Comparison of ENCODE assay signal across 23 cellular contexts in the genomic region with DNA sequence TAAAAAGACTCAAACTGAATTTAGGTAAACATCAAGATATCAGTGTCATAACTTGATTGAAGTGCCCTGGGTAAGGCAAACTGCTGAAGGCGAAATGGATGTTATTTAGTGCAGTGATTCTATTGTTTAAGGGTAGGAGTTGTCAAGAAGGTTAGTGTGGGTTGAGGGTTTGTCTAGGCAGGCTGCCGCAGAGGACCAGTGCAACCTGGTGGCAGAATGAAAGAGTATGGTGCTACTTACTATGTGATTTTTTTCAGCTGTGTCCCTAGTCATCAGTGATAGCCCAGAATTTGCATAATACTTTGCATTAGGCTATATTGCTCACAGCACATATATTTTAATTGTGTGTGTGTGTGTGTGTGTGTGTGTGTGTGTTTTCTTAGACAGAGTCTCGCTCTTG.
DNase-seq lines count a peak whose midpoint lies in the region; ATAC-seq, FAIRE-seq and TF ChIP-seq lines count a peak whose summit lies in the region.
"Had no signal": no experiment of that assay in that cellular context is flagged by ENCODE, and none has a peak within 500 bp of the region (broad histone marks: within the 10 kb centered on the region; RNA-seq: fewer than 3 reads in every experiment).

No MANE protein-coding gene starts in this region.

- no peaks in the 10 kb centered on the region for H3K9me3 ChIP-seq in IMR-90 (ENCODE audit: control insufficient read depth, insufficient read depth, low read length)
- no peaks in the 10 kb centered on the region for H3K9me3 ChIP-seq in endodermal cell (ENCODE audit: control insufficient read depth, low read length)
- H3K9me3 ChIP-seq in HepG2 (ENCODE audit: low read length): no peaks in the 10 kb centered on the region
- H3K9me3 ChIP-seq in adrenal gland (replicated peaks in 1 of 3): no peaks in the 10 kb centered on the region
- H3K9me3 ChIP-seq: BE2C, HAP-1 had no signal

- no peak overlapping the region for H4K91ac ChIP-seq in IMR-90 (ENCODE audit: insufficient read depth, low read depth, low read length)

- H3K27ac ChIP-seq in IMR-90 (ENCODE audit: insufficient read depth, low read length): no peak overlapping the region
- no peak overlapping the region for H3K27ac ChIP-seq in endodermal cell (ENCODE audit: low read depth, low read length)
- no peak overlapping the region for H3K27ac ChIP-seq in HepG2 (ENCODE audit: extremely low read length, insufficient read depth, low read length)
- H3K27ac ChIP-seq in adrenal gland: no peak overlapping the region
- H3K27ac ChIP-seq: HL-60 had no signal

- dilution Hi-C loops in IMR-90 (cut with HindIII; ENCODE audit: low sequenced_read_pairs, unreplicated experiment): no loop called here

- no peak overlapping the region for H4K5ac ChIP-seq in IMR-90 (ENCODE audit: low read depth, low read length)

- no peak overlapping the region for H3K27ac Mint-ChIP-seq in endodermal cell
- H3K27ac Mint-ChIP-seq: CD4-positive, CD25-positive, alpha-beta regulatory T cell had no signal

- H3K4me3 Mint-ChIP-seq in endodermal cell: no peak overlapping the region
- H3K4me3 Mint-ChIP-seq: CD4-positive, CD25-positive, alpha-beta regulatory T cell had no signal

- no peak overlapping the region for H3K23ac ChIP-seq in IMR-90 (ENCODE audit: low read depth, low read length)

- H3K14ac ChIP-seq in IMR-90 (replicated peaks; ENCODE audit: low read depth, low read length): no peak overlapping the region

- H3K79me2 ChIP-seq in HepG2 (ENCODE audit: insufficient read depth, low read length): no peaks in the 10 kb centered on the region

- in situ Hi-C loops in IMR-90 (cut with MboI; ENCODE audit: low sequenced_read_pairs): no loop called here
- in situ Hi-C loops in HepG2 (cut with HindIII; ENCODE audit: extremely low pct_ligation_motif_present, low pct_unique_long_range_greater_than_20kb): no loop called here

- no peak overlapping the region for H3K56ac ChIP-seq in IMR-90 (ENCODE audit: extremely low read depth, insufficient read depth, low read length)

- H3K4me3 ChIP-seq in IMR-90 (ENCODE audit: insufficient read depth, low read depth, low read length): no peak overlapping the region
- H3K4me3 ChIP-seq in endodermal cell (ENCODE audit: low read length): no peak overlapping the region
- no peak overlapping the region for H3K4me3 ChIP-seq in HepG2 (replicated peaks in 1 of 3; ENCODE audit: insufficient read depth in 1 of 3, low read depth in 2 of 3, low read length in 3 of 3)
- H3K4me3 ChIP-seq in adrenal gland: no peak overlapping the region
- H3K4me3 ChIP-seq: HAP-1 had no signal

- WGBS in IMR-90 (ENCODE audit: extremely low coverage in 2 of 2, insufficient read length in 1 of 2), 2 experiments: no CpG with 5 or more reads among the region's 3 CpGs
- 95 to 100% methylated on average over 1 to 3 of the region's 3 CpGs for WGBS in endodermal cell (ENCODE audit: insufficient coverage in 1 of 2, insufficient read length in 1 of 2), 2 experiments
- 62% methylated on average over 3 of the region's 3 CpGs for WGBS in HepG2 (ENCODE audit: low lambda C conversion rate)
- 89 to 96% (median 91%) methylated on average over 3 of the region's 3 CpGs for WGBS in adrenal gland, 4 donors

- intact Hi-C loops in IMR-90 (cut with micrococcal nuclease) (no loop called here), HepG2 (cut with micrococcal nuclease; ENCODE audit: unreplicated experiment) (loop anchor here (1.0 kb wide), 1 partner anchor 405 kb away; no protein-coding TSS in a partner anchor), adrenal gland (cut with DNase I) (no loop called here)

- POLR2A ChIA-PET in IMR-90 (lab: Charles Lee; ENCODE audit: unreplicated experiment) (no interaction called here), HepG2 (lab: Yijun Ruan, JAX) (no interaction called here)

- H3K4me2 ChIP-seq in IMR-90 (ENCODE audit: low read depth, low read length) (no peak overlapping the region), HepG2 (ENCODE audit: low read depth, low read length) (no peak overlapping the region)

- no peak for FAIRE-seq in HepG2 (lab: Jason Lieb, UNC)
- FAIRE-seq: GM12891 had no signal

- ATAC-seq in IMR-90 (ENCODE audit: low read depth) (no peak), HepG2 (peak; percentile 71), GM21576 (IDR thresholded peaks at IDR 0.05; ENCODE audit: unreplicated experiment) (no peak)

- H3K36me3 ChIP-seq in IMR-90 (ENCODE audit: control insufficient read depth, insufficient read depth, low read length) (no peaks in the 10 kb centered on the region), endodermal cell (ENCODE audit: control insufficient read depth, insufficient read depth, low read length) (no peaks in the 10 kb centered on the region), HepG2 (replicated peaks in 1 of 2; ENCODE audit: control insufficient read depth in 1 of 2, insufficient read depth in 2 of 2, low read length in 2 of 2) (no peaks in the 10 kb centered on the region), adrenal gland (replicated peaks in 1 of 2) (no peaks in the 10 kb centered on the region)
- H3K36me3 ChIP-seq: BE2C, HAP-1 had no signal

- H4K20me1 ChIP-seq in IMR-90 (ENCODE audit: insufficient read depth, low read length) (no peaks in the 10 kb centered on the region), HepG2 (ENCODE audit: insufficient read depth, low read length) (no peaks in the 10 kb centered on the region)

- H2BK15ac ChIP-seq in IMR-90 (ENCODE audit: low read depth, low read length): 0 out of 3 replicates have a peak overlapping the region, but pooled peaks have one; percentile 63

- H3K4me1 Mint-ChIP-seq in endodermal cell: no peaks in the 10 kb centered on the region
- H3K4me1 Mint-ChIP-seq: CD4-positive, CD25-positive, alpha-beta regulatory T cell had no signal

- TF ChIP-seq RAD21 in IMR-90 (IDR thresholded peaks at IDR 0.05; ENCODE audit: low read length): no peak
- 0 out of 2 replicates have a peak, but pooled peaks have one; percentile 11 for TF ChIP-seq RAD21 in HepG2 (CRISPR knock-in tag; IDR thresholded peaks at IDR 0.05)

- TF ChIP-seq POLR2A in IMR-90 (IDR thresholded peaks at IDR 0.05; ENCODE audit: low read depth, low read length) (no peak), HepG2 (IDR thresholded peaks at IDR 0.05; ENCODE audit: insufficient read depth in 1 of 2, low read depth in 2 of 2, low read length in 2 of 2) (no peak), adrenal gland (IDR thresholded peaks at IDR 0.05) (no peak)

- H3K27me3 Mint-ChIP-seq in endodermal cell (ENCODE audit: insufficient read depth): no peaks in the 10 kb centered on the region
- H3K27me3 Mint-ChIP-seq: CD4-positive, CD25-positive, alpha-beta regulatory T cell had no signal

- no peak overlapping the region for H2BK5ac ChIP-seq in IMR-90 (ENCODE audit: low read depth, low read length, poor library complexity, severe bottlenecking)

- no peaks in the 10 kb centered on the region for H3K79me1 ChIP-seq in IMR-90 (ENCODE audit: low read depth in 1 of 2, low read length in 2 of 2)

- H3K4me1 ChIP-seq in IMR-90 (ENCODE audit: control insufficient read depth, insufficient read depth, low read length): no peaks in the 10 kb centered on the region
- no peaks in the 10 kb centered on the region for H3K4me1 ChIP-seq in endodermal cell (ENCODE audit: control insufficient read depth, insufficient read depth, low read length)
- H3K4me1 ChIP-seq in HepG2 (ENCODE audit: insufficient read depth, low read length): no peaks in the 10 kb centered on the region
- H3K4me1 ChIP-seq in adrenal gland (replicated peaks in 1 of 2): no peaks in the 10 kb centered on the region
- H3K4me1 ChIP-seq: BE2C, HAP-1 had no signal

- CTCF ChIA-PET in IMR-90 (lab: Yijun Ruan, JAX): interaction anchor here (0.7 kb wide), 1 partner anchor 174 kb away, joined by 3 read pairs; no protein-coding TSS in a partner anchor
- CTCF ChIA-PET in HepG2 (lab: Yijun Ruan, JAX; ENCODE audit: low intra/inter-chr PET ratio, low total read pairs): no interaction called here

- no peaks in the 10 kb centered on the region for H3K27me3 ChIP-seq in IMR-90 (ENCODE audit: control insufficient read depth, insufficient read depth, low read length)
- H3K27me3 ChIP-seq in endodermal cell (ENCODE audit: control insufficient read depth, insufficient read depth, low read length, poor library complexity, severe bottlenecking): no peaks in the 10 kb centered on the region
- no peaks in the 10 kb centered on the region for H3K27me3 ChIP-seq in HepG2 (ENCODE audit: control insufficient read depth in 1 of 2, insufficient read depth in 2 of 2, low read length in 2 of 2)
- no peaks in the 10 kb centered on the region for H3K27me3 ChIP-seq in adrenal gland
- H3K27me3 ChIP-seq: BE2C had no signal

- H2BK20ac ChIP-seq in IMR-90 (ENCODE audit: low read depth, low read length): no peak overlapping the region

- no peak overlapping the region for H2AFZ ChIP-seq in IMR-90 (replicated peaks; ENCODE audit: low read length, poor library complexity)
- H2AFZ ChIP-seq in HepG2 (ENCODE audit: low read length): no peak overlapping the region

- peak; percentile 6 for DNase-seq in ELR (ENCODE audit: low read depth)
- no peak for DNase-seq in IMR-90
- DNase-seq in endodermal cell: peak; percentile 51
- no peak for DNase-seq in HepG2 (ENCODE audit: low spot score)
- DNase-seq in stimulated activated CD4-positive, alpha-beta T cell treated with anti-CD3 and anti-CD28 coated beads, Interleukin-4, amount 100 ng/mL, for 24 hours: no peak
- DNase-seq in NCI-H1417 (lab: John Stamatoyannopoulos, UW): no peak
- no peak for DNase-seq in adrenal gland
- DNase-seq: BE2C; CD4-positive, CD25-positive, alpha-beta regulatory T cell; COR-L47; DMS 273 treated with DMSO at 0.1 percent for 48 hours; MM.1S; NCI-H1092; NCI-H146; NCI-H2029 treated with DMSO at 0.1 percent for 48 hours; NCI-H446 treated with DMSO at 0.1 percent for 48 hours; NCI-H774; SHP77; T-helper 1 cell had no signal

- no peaks in the 10 kb centered on the region for H3K36me3 Mint-ChIP-seq in endodermal cell (ENCODE audit: low read depth)
- H3K36me3 Mint-ChIP-seq: CD4-positive, CD25-positive, alpha-beta regulatory T cell had no signal

- no peak overlapping the region for H2AK9ac ChIP-seq in IMR-90 (replicated peaks; ENCODE audit: low read depth, low read length, poor library complexity)

- H4K8ac ChIP-seq in IMR-90 (ENCODE audit: low read depth in 2 of 2, low read length in 2 of 2): no peak overlapping the region

- no peak overlapping the region for H2BK120ac ChIP-seq in IMR-90 (ENCODE audit: low read depth, low read length)

- TF ChIP-seq EP300 in HepG2 (IDR thresholded peaks at IDR 0.05; ENCODE audit: low read depth in 2 of 2, low read length in 2 of 2): no peak
- no peak for TF ChIP-seq EP300 in HepG2 (CRISPR knock-in tag; IDR thresholded peaks at IDR 0.05; ENCODE audit: borderline replicate concordance)

- no peak overlapping the region for H3K4ac ChIP-seq in IMR-90 (ENCODE audit: low read depth, low read length)

- H2AK5ac ChIP-seq in IMR-90 (ENCODE audit: low read depth, low read length): no peak overlapping the region

- no TSS peak for BruUV-seq in IMR-90 (replicated peaks; lab: Mats Ljungman, UMichigan)
- no TSS peak for BruUV-seq in HepG2 (replicated peaks; lab: Mats Ljungman, UMichigan)

- no peak overlapping the region for H3K18ac ChIP-seq in IMR-90 (ENCODE audit: low read depth, low read length)

- H3K9ac ChIP-seq in IMR-90 (ENCODE audit: low read depth, low read length) (no peak overlapping the region), endodermal cell (ENCODE audit: extremely low read depth, low read length, poor library complexity, severe bottlenecking) (no peak overlapping the region), HepG2 (ENCODE audit: insufficient read depth, low read depth, low read length) (no peak overlapping the region)

- TF ChIP-seq CTCF in IMR-90 (conservative IDR thresholded peaks at IDR 0.05; ENCODE audit: low read depth, low read length) (no peak), endodermal cell (conservative IDR thresholded peaks at IDR 0.05) (peak; percentile 59), HepG2 (CRISPR knock-in tag; IDR thresholded peaks at IDR 0.05) (peak; percentile 48), adrenal gland (IDR thresholded peaks at IDR 0.05) (no peak)

- no peaks in the 10 kb centered on the region for H3K9me3 Mint-ChIP-seq in endodermal cell

- no peaks in the 10 kb centered on the region for H3K9me1 ChIP-seq in IMR-90 (ENCODE audit: insufficient read depth, low read length)

Comparison
In these comparisons a context has a peak if more than half of its experiments do, and no peak if none do; other contexts are left out.
1. DNase-seq: peak in ELR (single experiment) and endodermal cell (single experiment); none in IMR-90 (single experiment), HepG2 (single experiment), stimulated activated CD4-positive, alpha-beta T cell treated with anti-CD3 and anti-CD28 coated beads, Interleukin-4, amount 100 ng/mL, for 24 hours (single experiment), NCI-H1417 (0 of 3) and adrenal gland (0 of 7).
2. CTCF ChIP-seq: peak in endodermal cell (single experiment) and HepG2 (single experiment); none in IMR-90 (single experiment) and adrenal gland (0 of 6).